In the genomic region with DNA sequence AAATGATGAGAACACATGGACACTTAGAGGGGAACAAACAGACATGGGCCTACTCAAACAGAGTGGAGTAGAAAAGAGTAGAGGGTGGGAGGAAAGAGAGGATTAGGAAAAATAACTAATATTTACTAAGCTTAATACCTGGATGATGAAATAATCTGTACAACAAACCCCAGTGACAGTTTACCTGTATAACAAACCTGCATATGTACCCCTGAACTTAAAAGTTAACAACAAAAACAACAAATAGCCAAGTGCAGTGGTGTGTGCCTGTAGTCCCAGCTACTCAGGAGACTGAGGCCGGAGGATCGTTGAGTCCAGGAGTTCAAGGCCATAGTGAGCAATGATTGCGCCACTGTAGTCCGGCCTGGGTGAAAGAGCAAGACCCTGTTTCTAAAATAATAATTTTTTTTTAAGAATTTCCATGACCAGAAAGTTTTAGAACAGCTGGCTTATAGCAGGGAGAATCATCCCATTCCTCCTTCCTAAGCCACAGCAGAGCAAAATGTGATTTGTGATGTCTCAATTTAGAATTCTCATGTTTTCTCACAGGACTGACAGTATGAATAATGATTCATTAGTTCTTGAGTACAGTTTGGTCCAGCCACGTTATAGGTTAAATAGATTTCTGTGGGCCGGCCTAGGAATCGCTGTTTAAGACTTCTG, we compare ENCODE assay signal across 1 cellular context.
TF ChIP-seq lines count a peak whose summit lies in the region.

No MANE protein-coding gene starts in this region.

TF ChIP-seq in HepG2, 621 proteins besides CTCF, POLR2A, EP300 and RAD21 (continued from another document and continues in another):
- TF ChIP-seq, protein P1, sequence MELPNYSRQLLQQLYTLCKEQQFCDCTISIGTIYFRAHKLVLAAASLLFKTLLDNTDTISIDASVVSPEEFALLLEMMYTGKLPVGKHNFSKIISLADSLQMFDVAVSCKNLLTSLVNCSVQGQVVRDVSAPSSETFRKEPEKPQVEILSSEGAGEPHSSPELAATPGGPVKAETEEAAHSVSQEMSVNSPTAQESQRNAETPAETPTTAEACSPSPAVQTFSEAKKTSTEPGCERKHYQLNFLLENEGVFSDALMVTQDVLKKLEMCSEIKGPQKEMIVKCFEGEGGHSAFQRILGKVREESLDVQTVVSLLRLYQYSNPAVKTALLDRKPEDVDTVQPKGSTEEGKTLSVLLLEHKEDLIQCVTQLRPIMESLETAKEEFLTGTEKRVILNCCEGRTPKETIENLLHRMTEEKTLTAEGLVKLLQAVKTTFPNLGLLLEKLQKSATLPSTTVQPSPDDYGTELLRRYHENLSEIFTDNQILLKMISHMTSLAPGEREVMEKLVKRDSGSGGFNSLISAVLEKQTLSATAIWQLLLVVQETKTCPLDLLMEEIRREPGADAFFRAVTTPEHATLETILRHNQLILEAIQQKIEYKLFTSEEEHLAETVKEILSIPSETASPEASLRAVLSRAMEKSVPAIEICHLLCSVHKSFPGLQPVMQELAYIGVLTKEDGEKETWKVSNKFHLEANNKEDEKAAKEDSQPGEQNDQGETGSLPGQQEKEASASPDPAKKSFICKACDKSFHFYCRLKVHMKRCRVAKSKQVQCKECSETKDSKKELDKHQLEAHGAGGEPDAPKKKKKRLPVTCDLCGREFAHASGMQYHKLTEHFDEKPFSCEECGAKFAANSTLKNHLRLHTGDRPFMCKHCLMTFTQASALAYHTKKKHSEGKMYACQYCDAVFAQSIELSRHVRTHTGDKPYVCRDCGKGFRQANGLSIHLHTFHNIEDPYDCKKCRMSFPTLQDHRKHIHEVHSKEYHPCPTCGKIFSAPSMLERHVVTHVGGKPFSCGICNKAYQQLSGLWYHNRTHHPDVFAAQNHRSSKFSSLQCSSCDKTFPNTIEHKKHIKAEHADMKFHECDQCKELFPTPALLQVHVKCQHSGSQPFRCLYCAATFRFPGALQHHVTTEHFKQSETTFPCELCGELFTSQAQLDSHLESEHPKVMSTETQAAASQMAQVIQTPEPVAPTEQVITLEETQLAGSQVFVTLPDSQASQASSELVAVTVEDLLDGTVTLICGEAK (IDR thresholded peaks at IDR 0.05): no peak
- TF ChIP-seq, protein P1 (CRISPR knock-in tag; IDR thresholded peaks at IDR 0.05): no peak
- TF ChIP-seq, protein P2, sequence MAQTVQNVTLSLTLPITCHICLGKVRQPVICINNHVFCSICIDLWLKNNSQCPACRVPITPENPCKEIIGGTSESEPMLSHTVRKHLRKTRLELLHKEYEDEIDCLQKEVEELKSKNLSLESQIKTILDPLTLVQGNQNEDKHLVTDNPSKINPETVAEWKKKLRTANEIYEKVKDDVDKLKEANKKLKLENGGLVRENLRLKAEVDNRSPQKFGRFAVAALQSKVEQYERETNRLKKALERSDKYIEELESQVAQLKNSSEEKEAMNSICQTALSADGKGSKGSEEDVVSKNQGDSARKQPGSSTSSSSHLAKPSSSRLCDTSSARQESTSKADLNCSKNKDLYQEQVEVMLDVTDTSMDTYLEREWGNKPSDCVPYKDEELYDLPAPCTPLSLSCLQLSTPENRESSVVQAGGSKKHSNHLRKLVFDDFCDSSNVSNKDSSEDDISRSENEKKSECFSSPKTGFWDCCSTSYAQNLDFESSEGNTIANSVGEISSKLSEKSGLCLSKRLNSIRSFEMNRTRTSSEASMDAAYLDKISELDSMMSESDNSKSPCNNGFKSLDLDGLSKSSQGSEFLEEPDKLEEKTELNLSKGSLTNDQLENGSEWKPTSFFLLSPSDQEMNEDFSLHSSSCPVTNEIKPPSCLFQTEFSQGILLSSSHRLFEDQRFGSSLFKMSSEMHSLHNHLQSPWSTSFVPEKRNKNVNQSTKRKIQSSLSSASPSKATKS (CRISPR knock-in tag; IDR thresholded peaks at IDR 0.05): peak; percentile 53; the same call in 1 of the 2 replicates
- no peak for TF ChIP-seq HNRNPL (IDR thresholded peaks at IDR 0.05; ENCODE audit: low read depth, low read length)
- no peak for TF ChIP-seq ZNF138 (CRISPR knock-in tag; IDR thresholded peaks at IDR 0.05; ENCODE audit: low read depth)
- TF ChIP-seq, protein P3, sequence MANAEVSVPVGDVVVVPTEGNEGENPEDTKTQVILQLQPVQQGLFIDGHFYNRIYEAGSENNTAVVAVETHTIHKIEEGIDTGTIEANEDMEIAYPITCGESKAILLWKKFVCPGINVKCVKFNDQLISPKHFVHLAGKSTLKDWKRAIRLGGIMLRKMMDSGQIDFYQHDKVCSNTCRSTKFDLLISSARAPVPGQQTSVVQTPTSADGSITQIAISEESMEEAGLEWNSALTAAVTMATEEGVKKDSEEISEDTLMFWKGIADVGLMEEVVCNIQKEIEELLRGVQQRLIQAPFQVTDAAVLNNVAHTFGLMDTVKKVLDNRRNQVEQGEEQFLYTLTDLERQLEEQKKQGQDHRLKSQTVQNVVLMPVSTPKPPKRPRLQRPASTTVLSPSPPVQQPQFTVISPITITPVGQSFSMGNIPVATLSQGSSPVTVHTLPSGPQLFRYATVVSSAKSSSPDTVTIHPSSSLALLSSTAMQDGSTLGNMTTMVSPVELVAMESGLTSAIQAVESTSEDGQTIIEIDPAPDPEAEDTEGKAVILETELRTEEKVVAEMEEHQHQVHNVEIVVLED (CRISPR knock-in tag; IDR thresholded peaks at IDR 0.05; ENCODE audit: borderline replicate concordance): no peak
- TF ChIP-seq, protein P4, sequence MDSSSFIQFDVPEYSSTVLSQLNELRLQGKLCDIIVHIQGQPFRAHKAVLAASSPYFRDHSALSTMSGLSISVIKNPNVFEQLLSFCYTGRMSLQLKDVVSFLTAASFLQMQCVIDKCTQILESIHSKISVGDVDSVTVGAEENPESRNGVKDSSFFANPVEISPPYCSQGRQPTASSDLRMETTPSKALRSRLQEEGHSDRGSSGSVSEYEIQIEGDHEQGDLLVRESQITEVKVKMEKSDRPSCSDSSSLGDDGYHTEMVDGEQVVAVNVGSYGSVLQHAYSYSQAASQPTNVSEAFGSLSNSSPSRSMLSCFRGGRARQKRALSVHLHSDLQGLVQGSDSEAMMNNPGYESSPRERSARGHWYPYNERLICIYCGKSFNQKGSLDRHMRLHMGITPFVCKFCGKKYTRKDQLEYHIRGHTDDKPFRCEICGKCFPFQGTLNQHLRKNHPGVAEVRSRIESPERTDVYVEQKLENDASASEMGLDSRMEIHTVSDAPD (CRISPR knock-in tag; IDR thresholded peaks at IDR 0.05): no peak
- no peak for TF ChIP-seq GATA4 (IDR thresholded peaks at IDR 0.05; ENCODE audit: borderline replicate concordance, low read depth)
- TF ChIP-seq FOSL1 (CRISPR knock-in tag; IDR thresholded peaks at IDR 0.05; ENCODE audit: borderline replicate concordance): no peak
- no peak for TF ChIP-seq ARID2 (CRISPR knock-in tag; IDR thresholded peaks at IDR 0.05; ENCODE audit: borderline replicate concordance)
- peak; percentile 46; the same call in 1 of the 2 replicates for TF ChIP-seq ZBTB7B (CRISPR knock-in tag; IDR thresholded peaks at IDR 0.05)
- no peak for TF ChIP-seq JUND (CRISPR knock-in tag; IDR thresholded peaks at IDR 0.05)
- no peak for TF ChIP-seq TEAD2 (CRISPR knock-in tag; IDR thresholded peaks at IDR 0.05)
- TF ChIP-seq SUZ12 (IDR thresholded peaks at IDR 0.05; ENCODE audit: low read depth, low read length): no peak
- TF ChIP-seq MIXL1 (CRISPR knock-in tag; IDR thresholded peaks at IDR 0.05): peak; percentile 67
- TF ChIP-seq, protein P5, sequence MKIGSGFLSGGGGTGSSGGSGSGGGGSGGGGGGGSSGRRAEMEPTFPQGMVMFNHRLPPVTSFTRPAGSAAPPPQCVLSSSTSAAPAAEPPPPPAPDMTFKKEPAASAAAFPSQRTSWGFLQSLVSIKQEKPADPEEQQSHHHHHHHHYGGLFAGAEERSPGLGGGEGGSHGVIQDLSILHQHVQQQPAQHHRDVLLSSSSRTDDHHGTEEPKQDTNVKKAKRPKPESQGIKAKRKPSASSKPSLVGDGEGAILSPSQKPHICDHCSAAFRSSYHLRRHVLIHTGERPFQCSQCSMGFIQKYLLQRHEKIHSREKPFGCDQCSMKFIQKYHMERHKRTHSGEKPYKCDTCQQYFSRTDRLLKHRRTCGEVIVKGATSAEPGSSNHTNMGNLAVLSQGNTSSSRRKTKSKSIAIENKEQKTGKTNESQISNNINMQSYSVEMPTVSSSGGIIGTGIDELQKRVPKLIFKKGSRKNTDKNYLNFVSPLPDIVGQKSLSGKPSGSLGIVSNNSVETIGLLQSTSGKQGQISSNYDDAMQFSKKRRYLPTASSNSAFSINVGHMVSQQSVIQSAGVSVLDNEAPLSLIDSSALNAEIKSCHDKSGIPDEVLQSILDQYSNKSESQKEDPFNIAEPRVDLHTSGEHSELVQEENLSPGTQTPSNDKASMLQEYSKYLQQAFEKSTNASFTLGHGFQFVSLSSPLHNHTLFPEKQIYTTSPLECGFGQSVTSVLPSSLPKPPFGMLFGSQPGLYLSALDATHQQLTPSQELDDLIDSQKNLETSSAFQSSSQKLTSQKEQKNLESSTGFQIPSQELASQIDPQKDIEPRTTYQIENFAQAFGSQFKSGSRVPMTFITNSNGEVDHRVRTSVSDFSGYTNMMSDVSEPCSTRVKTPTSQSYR (CRISPR knock-in tag; IDR thresholded peaks at IDR 0.05; ENCODE audit: borderline replicate concordance): no peak
- TF ChIP-seq, protein P6, sequence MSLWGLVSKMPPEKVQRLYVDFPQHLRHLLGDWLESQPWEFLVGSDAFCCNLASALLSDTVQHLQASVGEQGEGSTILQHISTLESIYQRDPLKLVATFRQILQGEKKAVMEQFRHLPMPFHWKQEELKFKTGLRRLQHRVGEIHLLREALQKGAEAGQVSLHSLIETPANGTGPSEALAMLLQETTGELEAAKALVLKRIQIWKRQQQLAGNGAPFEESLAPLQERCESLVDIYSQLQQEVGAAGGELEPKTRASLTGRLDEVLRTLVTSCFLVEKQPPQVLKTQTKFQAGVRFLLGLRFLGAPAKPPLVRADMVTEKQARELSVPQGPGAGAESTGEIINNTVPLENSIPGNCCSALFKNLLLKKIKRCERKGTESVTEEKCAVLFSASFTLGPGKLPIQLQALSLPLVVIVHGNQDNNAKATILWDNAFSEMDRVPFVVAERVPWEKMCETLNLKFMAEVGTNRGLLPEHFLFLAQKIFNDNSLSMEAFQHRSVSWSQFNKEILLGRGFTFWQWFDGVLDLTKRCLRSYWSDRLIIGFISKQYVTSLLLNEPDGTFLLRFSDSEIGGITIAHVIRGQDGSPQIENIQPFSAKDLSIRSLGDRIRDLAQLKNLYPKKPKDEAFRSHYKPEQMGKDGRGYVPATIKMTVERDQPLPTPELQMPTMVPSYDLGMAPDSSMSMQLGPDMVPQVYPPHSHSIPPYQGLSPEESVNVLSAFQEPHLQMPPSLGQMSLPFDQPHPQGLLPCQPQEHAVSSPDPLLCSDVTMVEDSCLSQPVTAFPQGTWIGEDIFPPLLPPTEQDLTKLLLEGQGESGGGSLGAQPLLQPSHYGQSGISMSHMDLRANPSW (CRISPR knock-in tag; IDR thresholded peaks at IDR 0.05; ENCODE audit: borderline replicate concordance): no peak
- TF ChIP-seq RBFOX2 (IDR thresholded peaks at IDR 0.05; ENCODE audit: low read depth, low read length): no peak
- peak; percentile 46; the same call in 1 of the 2 replicates for TF ChIP-seq FOXJ3 (CRISPR knock-in tag; IDR thresholded peaks at IDR 0.05; ENCODE audit: borderline replicate concordance)
- TF ChIP-seq SP140L (CRISPR knock-in tag; IDR thresholded peaks at IDR 0.05; ENCODE audit: borderline replicate concordance): no peak
- TF ChIP-seq, protein P7, sequence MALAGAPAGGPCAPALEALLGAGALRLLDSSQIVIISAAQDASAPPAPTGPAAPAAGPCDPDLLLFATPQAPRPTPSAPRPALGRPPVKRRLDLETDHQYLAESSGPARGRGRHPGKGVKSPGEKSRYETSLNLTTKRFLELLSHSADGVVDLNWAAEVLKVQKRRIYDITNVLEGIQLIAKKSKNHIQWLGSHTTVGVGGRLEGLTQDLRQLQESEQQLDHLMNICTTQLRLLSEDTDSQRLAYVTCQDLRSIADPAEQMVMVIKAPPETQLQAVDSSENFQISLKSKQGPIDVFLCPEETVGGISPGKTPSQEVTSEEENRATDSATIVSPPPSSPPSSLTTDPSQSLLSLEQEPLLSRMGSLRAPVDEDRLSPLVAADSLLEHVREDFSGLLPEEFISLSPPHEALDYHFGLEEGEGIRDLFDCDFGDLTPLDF (CRISPR knock-in tag; IDR thresholded peaks at IDR 0.05): no peak
- TF ChIP-seq ZNF879 (CRISPR knock-in tag; IDR thresholded peaks at IDR 0.05): no peak
- TF ChIP-seq, protein P8, sequence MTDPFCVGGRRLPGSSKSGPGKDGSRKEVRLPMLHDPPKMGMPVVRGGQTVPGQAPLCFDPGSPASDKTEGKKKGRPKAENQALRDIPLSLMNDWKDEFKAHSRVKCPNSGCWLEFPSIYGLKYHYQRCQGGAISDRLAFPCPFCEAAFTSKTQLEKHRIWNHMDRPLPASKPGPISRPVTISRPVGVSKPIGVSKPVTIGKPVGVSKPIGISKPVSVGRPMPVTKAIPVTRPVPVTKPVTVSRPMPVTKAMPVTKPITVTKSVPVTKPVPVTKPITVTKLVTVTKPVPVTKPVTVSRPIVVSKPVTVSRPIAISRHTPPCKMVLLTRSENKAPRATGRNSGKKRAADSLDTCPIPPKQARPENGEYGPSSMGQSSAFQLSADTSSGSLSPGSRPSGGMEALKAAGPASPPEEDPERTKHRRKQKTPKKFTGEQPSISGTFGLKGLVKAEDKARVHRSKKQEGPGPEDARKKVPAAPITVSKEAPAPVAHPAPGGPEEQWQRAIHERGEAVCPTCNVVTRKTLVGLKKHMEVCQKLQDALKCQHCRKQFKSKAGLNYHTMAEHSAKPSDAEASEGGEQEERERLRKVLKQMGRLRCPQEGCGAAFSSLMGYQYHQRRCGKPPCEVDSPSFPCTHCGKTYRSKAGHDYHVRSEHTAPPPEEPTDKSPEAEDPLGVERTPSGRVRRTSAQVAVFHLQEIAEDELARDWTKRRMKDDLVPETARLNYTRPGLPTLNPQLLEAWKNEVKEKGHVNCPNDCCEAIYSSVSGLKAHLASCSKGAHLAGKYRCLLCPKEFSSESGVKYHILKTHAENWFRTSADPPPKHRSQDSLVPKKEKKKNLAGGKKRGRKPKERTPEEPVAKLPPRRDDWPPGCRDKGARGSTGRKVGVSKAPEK (CRISPR knock-in tag; IDR thresholded peaks at IDR 0.05; ENCODE audit: borderline replicate concordance): no peak
- TF ChIP-seq NCOR1 (IDR thresholded peaks at IDR 0.05; ENCODE audit: borderline replicate concordance, low read length): peak; percentile 84
- no peak for TF ChIP-seq ZNF788 (CRISPR knock-in tag; IDR thresholded peaks at IDR 0.05; ENCODE audit: borderline replicate concordance)
